In genomic region chr2:209431701-209432100, GRCh38 we compare ENCODE assay signal across 1 cellular context.
TF ChIP-seq lines count a peak whose summit lies in the region.

No MANE protein-coding gene starts in this region.

TF ChIP-seq in H1, 55 proteins besides CTCF, POLR2A, EP300 and RAD21 (continued from another document):
- TF ChIP-seq TBP (IDR thresholded peaks at IDR 0.05; ENCODE audit: low read depth, low read length) (no peak), CHD2 (IDR thresholded peaks at IDR 0.05; ENCODE audit: low read length) (no peak), NANOG (IDR thresholded peaks at IDR 0.05; ENCODE audit: insufficient read depth, low read depth, low read length, poor library complexity, severe bottlenecking) (no peak)
